Comparison of ENCODE assay signal across 30 cellular contexts in genomic region chr6:90193359-90193758, GRCh38.
A peak's percentile ranks its signal among the peaks of the same experiment; 100 is the strongest.
DNase-seq lines count a peak whose midpoint lies in the region; ATAC-seq, FAIRE-seq and TF ChIP-seq lines count a peak whose summit lies in the region.
"Had no signal": no experiment of that assay in that cellular context is flagged by ENCODE, and none has a peak within 500 bp of the region (broad histone marks: within the 10 kb centered on the region; RNA-seq: fewer than 3 reads in every experiment).

No MANE protein-coding gene starts in this region.

- no peak overlapping the region for H3K4me3 ChIP-seq in HEK293 (ENCODE audit: low read depth, low read length)
- H3K4me3 ChIP-seq in pancreas, result no peak overlapping the region
- H3K4me3 ChIP-seq: cardiac muscle cell, colonic mucosa, ovary, spleen, suprapubic skin, upper lobe of right lung had no signal

- peak in 1 of 2 donors; percentile 45 for ATAC-seq in activated naive CD4-positive, alpha-beta T cell treated with anti-CD3 and anti-CD28 coated beads, Interleukin-2, amount 50 U/mL, for 72 hours
- ATAC-seq in naive thymus-derived CD8-positive, alpha-beta T cell, result peak; percentile 75
- ATAC-seq in HG02759 (IDR thresholded peaks at IDR 0.05; ENCODE audit: unreplicated experiment) (no peak), pancreas (no peak)
- ATAC-seq: activated CD8-positive, alpha-beta memory T cell treated with anti-CD3 and anti-CD28 coated beads, Interleukin-2, amount 10 ng/mL, durations not matched to agents 7 days and 5 days; Panc1; right cardiac atrium; upper lobe of right lung had no signal

- H3K36me3 ChIP-seq in HEK293 (ENCODE audit: control insufficient read depth in 2 of 2, insufficient read depth in 1 of 2, low read length in 2 of 2) (peaks cover 0 to 9% of the 10 kb centered on the region in 2 experiments; a peak in 1 of 3 replicates), pancreas (no peaks in the 10 kb centered on the region)
- H3K36me3 ChIP-seq: cardiac muscle cell, colonic mucosa, ovary, suprapubic skin, upper lobe of right lung had no signal

- H3K9me3 ChIP-seq in HEK293 (ENCODE audit: control insufficient read depth, insufficient read depth, low read depth, low read length), result no peaks in the 10 kb centered on the region
- no peaks in the 10 kb centered on the region for H3K9me3 ChIP-seq in pancreas
- H3K9me3 ChIP-seq: colonic mucosa, ovary, suprapubic skin, upper lobe of right lung had no signal

- intact Hi-C loops in activated CD4-positive, alpha-beta memory T cell treated with anti-CD3 and anti-CD28 coated beads for 36 hours (cut with micrococcal nuclease), result loop anchor here (5.0 kb wide), 2 partner anchors 36 to 79 kb away; no protein-coding TSS in a partner anchor
- intact Hi-C loops in pancreas (cut with DNase I), result no loop called here

- FAIRE-seq in pancreas (lab: Jason Lieb, UNC), result no peak
- FAIRE-seq: G401.6, kidney had no signal

- H3K27me3 Mint-ChIP-seq in activated T-cell treated with anti-CD3 and anti-CD28 coated beads, Interleukin-2, amount 50 U/mL, for 24 hours, result no peaks in the 10 kb centered on the region
- H3K27me3 Mint-ChIP-seq in naive thymus-derived CD8-positive, alpha-beta T cell, result no peaks in the 10 kb centered on the region
- H3K27me3 Mint-ChIP-seq in activated CD4-positive, alpha-beta memory T cell treated with anti-CD3 and anti-CD28 coated beads for 36 hours, result no peaks in the 10 kb centered on the region

- H3K27me3 ChIP-seq in pancreas, result no peaks in the 10 kb centered on the region
- H3K27me3 ChIP-seq: cardiac muscle cell, colonic mucosa, ovary, spleen, suprapubic skin, upper lobe of right lung had no signal

- peaks cover 5% of the 10 kb centered on the region for H3K4me1 ChIP-seq in HEK293 (ENCODE audit: control insufficient read depth, insufficient read depth, low read length)
- H3K4me1 ChIP-seq in pancreas, result no peaks in the 10 kb centered on the region
- H3K4me1 ChIP-seq: colonic mucosa, suprapubic skin, upper lobe of right lung had no signal

- TF ChIP-seq CTCF in HEK293 (tag by site-specific recombination; IDR thresholded peaks at IDR 0.05) (no peak), pancreas (IDR thresholded peaks at IDR 0.05) (no peak)

- H3K4me3 Mint-ChIP-seq in activated T-cell treated with anti-CD3 and anti-CD28 coated beads, Interleukin-2, amount 50 U/mL, for 24 hours, result peak overlapping the region; percentile 50
- peak overlapping the region; percentile 2 to 82 (median 72) for H3K4me3 Mint-ChIP-seq in naive thymus-derived CD8-positive, alpha-beta T cell
- no peak overlapping the region for H3K4me3 Mint-ChIP-seq in activated CD4-positive, alpha-beta memory T cell treated with anti-CD3 and anti-CD28 coated beads for 36 hours
- H3K4me3 Mint-ChIP-seq: activated CD8-positive, alpha-beta memory T cell treated with anti-CD3 and anti-CD28 coated beads, Interleukin-2, amount 10 ng/mL, durations not matched to agents 7 days and 5 days; nephron progenitor cell had no signal

- H3K27ac ChIP-seq in HEK293 (ENCODE audit: extremely low read depth, low read depth, low read length), result no peak overlapping the region
- H3K27ac ChIP-seq in pancreas, result no peak overlapping the region
- H3K27ac ChIP-seq: cardiac muscle cell, colonic mucosa, ovary, suprapubic skin, upper lobe of right lung had no signal

- WGBS in pancreas, 2 donors, result 94 to 96% methylated on average over 4 of the region's 4 CpGs

- DNase-seq in activated T-cell treated with anti-CD3 and anti-CD28 coated beads, Interleukin-2, amount 50 U/mL, for 24 hours, result no peak
- DNase-seq in activated T-cell treated with anti-CD3 and anti-CD28 coated beads, Interleukin-2, amount 50 U/mL, for 48 hours, result no peak
- no peak for DNase-seq in activated naive CD4-positive, alpha-beta T cell treated with anti-CD3 and anti-CD28 coated beads, Interleukin-2, amount 50 U/mL, for 72 hours (ENCODE audit: low spot score in 2 of 2)
- peak in 2 of 10 donors; percentile 24 to 40 for DNase-seq in naive thymus-derived CD8-positive, alpha-beta T cell
- no peak for DNase-seq in activated CD4-positive, alpha-beta memory T cell treated with anti-CD3 and anti-CD28 coated beads for 36 hours
- DNase-seq in pancreas, result no peak
- DNase-seq: activated CD4-positive, CD25-positive, alpha-beta regulatory T cell treated with anti-CD3 and anti-CD28 coated beads, Interleukin-2, amount 50 U/mL, for 72 hours; activated CD8-positive, alpha-beta memory T cell treated with anti-CD3 and anti-CD28 coated beads, Interleukin-2, amount 10 ng/mL, durations not matched to agents 7 days and 5 days; activated effector memory CD4-positive, alpha-beta T cell treated with anti-CD3 and anti-CD28 coated beads, Interleukin-2, amount 50 U/mL, for 16 hours; anterior cingulate cortex; colonic mucosa; COR-L47; DMS53; effector memory CD4-positive, alpha-beta T cell; kidney; NCI-H1092; NCI-H2171; NCI-H510A treated with DMSO at 0.1 percent for 48 hours; nephron progenitor cell; ovary; right cardiac atrium; SHP77 treated with DMSO at 0.1 percent for 48 hours; spleen; upper lobe of right lung had no signal

- POLR2A ChIA-PET in HEK293 (lab: Yijun Ruan, JAX), result no interaction called here
- POLR2A ChIA-PET in naive thymus-derived CD8-positive, alpha-beta T cell (lab: Charles Lee), result interaction anchor here (1.4 kb wide), 1 partner anchor 81 kb away, joined by 5 read pairs; no protein-coding TSS in a partner anchor
- POLR2A ChIA-PET in activated CD4-positive, alpha-beta memory T cell treated with anti-CD3 and anti-CD28 coated beads for 36 hours (lab: Charles Lee), result no interaction called here

- peaks cover 95% of the 10 kb centered on the region for H3K4me1 Mint-ChIP-seq in activated T-cell treated with anti-CD3 and anti-CD28 coated beads, Interleukin-2, amount 50 U/mL, for 24 hours (ENCODE audit: low read depth)
- H3K4me1 Mint-ChIP-seq in naive thymus-derived CD8-positive, alpha-beta T cell, result peaks cover 31 to 95% (median 76%) of the 10 kb centered on the region in 4 donors
- peaks cover 58% of the 10 kb centered on the region for H3K4me1 Mint-ChIP-seq in activated CD4-positive, alpha-beta memory T cell treated with anti-CD3 and anti-CD28 coated beads for 36 hours (ENCODE audit: low read depth)

- peaks cover 64% of the 10 kb centered on the region for H3K36me3 Mint-ChIP-seq in activated T-cell treated with anti-CD3 and anti-CD28 coated beads, Interleukin-2, amount 50 U/mL, for 24 hours (ENCODE audit: low read depth)
- peaks cover 14 to 23% of the 10 kb centered on the region in 2 donors for H3K36me3 Mint-ChIP-seq in activated naive CD4-positive, alpha-beta T cell treated with anti-CD3 and anti-CD28 coated beads, Interleukin-2, amount 50 U/mL, for 72 hours
- H3K36me3 Mint-ChIP-seq in naive thymus-derived CD8-positive, alpha-beta T cell, result peaks cover 4 to 19% (median 16%) of the 10 kb centered on the region in 3 donors
- peaks cover 32% of the 10 kb centered on the region for H3K36me3 Mint-ChIP-seq in activated CD4-positive, alpha-beta memory T cell treated with anti-CD3 and anti-CD28 coated beads for 36 hours

- H3K9me3 Mint-ChIP-seq in activated T-cell treated with anti-CD3 and anti-CD28 coated beads, Interleukin-2, amount 50 U/mL, for 24 hours, result peaks cover 12% of the 10 kb centered on the region
- peaks cover 3 to 4% of the 10 kb centered on the region in 2 donors for H3K9me3 Mint-ChIP-seq in activated naive CD4-positive, alpha-beta T cell treated with anti-CD3 and anti-CD28 coated beads, Interleukin-2, amount 50 U/mL, for 72 hours
- peaks cover 0 to 13% (median 3%) of the 10 kb centered on the region in 9 donors for H3K9me3 Mint-ChIP-seq in naive thymus-derived CD8-positive, alpha-beta T cell
- H3K9me3 Mint-ChIP-seq in activated CD4-positive, alpha-beta memory T cell treated with anti-CD3 and anti-CD28 coated beads for 36 hours, result peaks cover 13% of the 10 kb centered on the region

- peak overlapping the region; percentile 92 for H3K27ac Mint-ChIP-seq in activated T-cell treated with anti-CD3 and anti-CD28 coated beads, Interleukin-2, amount 50 U/mL, for 24 hours
- peak overlapping the region; percentile 41 to 90 for H3K27ac Mint-ChIP-seq in activated naive CD4-positive, alpha-beta T cell treated with anti-CD3 and anti-CD28 coated beads, Interleukin-2, amount 50 U/mL, for 72 hours
- peak overlapping the region; percentile 73 to 99 (median 92) for H3K27ac Mint-ChIP-seq in naive thymus-derived CD8-positive, alpha-beta T cell
- no peak overlapping the region for H3K27ac Mint-ChIP-seq in activated CD4-positive, alpha-beta memory T cell treated with anti-CD3 and anti-CD28 coated beads for 36 hours
- H3K27ac Mint-ChIP-seq: activated CD8-positive, alpha-beta memory T cell treated with anti-CD3 and anti-CD28 coated beads, Interleukin-2, amount 10 ng/mL, durations not matched to agents 7 days and 5 days; nephron progenitor cell had no signal

- CTCF ChIA-PET in HEK293 (lab: Yijun Ruan, JAX), result no interaction called here
- CTCF ChIA-PET in activated CD4-positive, alpha-beta memory T cell treated with anti-CD3 and anti-CD28 coated beads for 36 hours (lab: Charles Lee), result interaction anchor here (0.6 kb wide), 1 partner anchor 248 kb away, joined by 3 read pairs; no protein-coding TSS in a partner anchor

TF ChIP-seq in HEK293, 187 proteins besides CTCF, POLR2A, EP300 and RAD21:
- TF ChIP-seq ZNF366 (tag by site-specific recombination; conservative IDR thresholded peaks at IDR 0.05) (0 out of 2 replicates have a peak, but pooled peaks have one; percentile 41), ZNF423 (tag by site-specific recombination; IDR thresholded peaks at IDR 0.05) (no peak), FEZF1 (tag by site-specific recombination; IDR thresholded peaks at IDR 0.05) (peak; percentile 55), ZNF548 (tag by site-specific recombination; IDR thresholded peaks at IDR 0.05) (peak; percentile 56; the same call in 1 of the 2 replicates), ZNF426 (tag by site-specific recombination; IDR thresholded peaks at IDR 0.05) (no peak), ZNF600 (tag by site-specific recombination; IDR thresholded peaks at IDR 0.05) (0 out of 2 replicates have a peak, but pooled peaks have one; percentile 29), ZNF670 (tag by site-specific recombination; IDR thresholded peaks at IDR 0.05; ENCODE audit: low read depth) (no peak), ZNF623 (tag by site-specific recombination; IDR thresholded peaks at IDR 0.05) (no peak)

Comparison
In these comparisons a context has a peak if more than half of its experiments do, and no peak if none do; other contexts are left out.
1. ATAC-seq: peak in naive thymus-derived CD8-positive, alpha-beta T cell (2 of 2); none in HG02759 (single experiment) and pancreas (0 of 4).